16 cellular contexts compared by ENCODE assay signal in the genomic region with DNA sequence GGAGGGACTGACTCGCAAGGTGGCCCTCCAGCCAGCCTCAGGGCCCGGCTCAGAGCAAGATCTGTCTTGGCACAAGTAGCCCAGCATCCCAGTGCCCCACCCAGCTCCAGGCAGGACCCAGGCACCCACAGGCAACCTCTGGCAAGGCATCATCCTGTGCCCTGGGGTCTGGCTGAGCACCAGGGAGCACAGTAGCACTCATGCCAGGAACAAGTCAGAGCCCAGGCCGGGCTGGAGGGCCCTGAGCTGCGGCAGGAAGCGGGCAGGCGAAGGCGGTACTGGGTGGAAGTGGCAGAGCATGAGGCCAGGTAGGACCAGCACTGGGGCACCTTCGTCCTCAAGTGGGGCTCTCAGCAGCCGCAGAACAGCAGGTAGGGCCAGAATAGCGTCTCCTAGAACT. TPM values are rescaled to one million over a fixed set of nuclear protein-coding genes. Genes with fewer than 3 reads are reported as not detected.
A peak's percentile ranks its signal among the peaks of the same experiment; 100 is the strongest.
DNase-seq lines count a peak whose midpoint lies in the region; ATAC-seq and TF ChIP-seq lines count a peak whose summit lies in the region.
"Had no signal": no experiment of that assay in that cellular context is flagged by ENCODE, and none has a peak within 500 bp of the region (broad histone marks: within the 10 kb centered on the region; RNA-seq: fewer than 3 reads in every experiment).

No MANE protein-coding gene starts in this region.

- H3K4me3 ChIP-seq in breast epithelium (no peak overlapping the region), lower lobe of right lung (no peak overlapping the region), psoas muscle (no peak overlapping the region), MM.1S (ENCODE audit: low read length) (no peak overlapping the region)
- H3K4me3 ChIP-seq: BLaER1 treated with 17β-estradiol and CSF1 and Interleukin-3, amounts not matched to agents 10 nM and 100 nM; GM23248 had no signal

- no peaks in the 10 kb centered on the region for H3F3A ChIP-seq in MM.1S (ENCODE audit: insufficient read depth, low read length)

- H3K9ac ChIP-seq in MM.1S (ENCODE audit: low read length) = no peak overlapping the region
- H3K9ac ChIP-seq: BLaER1 treated with 17β-estradiol and CSF1 and Interleukin-3, amounts not matched to agents 10 nM and 100 nM; GM23248 had no signal

- no peak for TF ChIP-seq POLR2A in breast epithelium (IDR thresholded peaks at IDR 0.05)

- no peaks in the 10 kb centered on the region for H4K20me1 ChIP-seq in MM.1S (ENCODE audit: insufficient read depth, low read length)

- no peak overlapping the region for H3K27ac ChIP-seq in breast epithelium
- no peak overlapping the region for H3K27ac ChIP-seq in lower lobe of right lung
- H3K27ac ChIP-seq in psoas muscle = no peak overlapping the region
- no peak overlapping the region for H3K27ac ChIP-seq in MM.1S (ENCODE audit: low read length)
- H3K27ac ChIP-seq: BLaER1 treated with 17β-estradiol and CSF1 and Interleukin-3, amounts not matched to agents 10 nM and 100 nM; GM23248 had no signal

- intact Hi-C loops in MCF 10A (cut with micrococcal nuclease) (loop anchor here (5.0 kb wide), 1 partner anchor 319 kb away; no protein-coding TSS in a partner anchor), breast epithelium (cut with DNase I; ENCODE audit: low total_unique reads) (no loop called here), lower lobe of right lung (cut with DNase I) (no loop called here), psoas muscle (cut with DNase I) (no loop called here)

- POLR2A ChIA-PET in MCF 10A (lab: Yijun Ruan, JAX) = interaction anchor here (0.6 kb wide), 1 partner anchor 81 kb away, joined by 3 read pairs; no protein-coding TSS in a partner anchor

- no peaks in the 10 kb centered on the region for H3K9me3 Mint-ChIP-seq in MCF 10A (ENCODE audit: unreplicated experiment)

- H3K27me3 Mint-ChIP-seq in MCF 10A (ENCODE audit: insufficient read depth, unreplicated experiment) = no peaks in the 10 kb centered on the region

- TF ChIP-seq CTCF in MCF 10A (IDR thresholded peaks at IDR 0.05; ENCODE audit: unreplicated experiment) (no peak), breast epithelium (IDR thresholded peaks at IDR 0.05) (no peak), lower lobe of right lung (IDR thresholded peaks at IDR 0.05) (no peak), psoas muscle (IDR thresholded peaks at IDR 0.05) (no peak), MM.1S (IDR thresholded peaks at IDR 0.05; ENCODE audit: low read length) (no peak)

- 66 to 85% (median 68%) methylated on average over 10 of the region's 10 CpGs for WGBS in psoas muscle, 3 donors

- CTCF ChIA-PET in MCF 10A (lab: Yijun Ruan, JAX) = interaction anchor here (0.6 kb wide), 1 partner anchor 1171 kb away, joined by 3 read pairs; no protein-coding TSS in a partner anchor

- H3K4me3 Mint-ChIP-seq in MCF 10A (ENCODE audit: unreplicated experiment) = no peak overlapping the region
- H3K4me3 Mint-ChIP-seq: CD4-positive, CD25-positive, alpha-beta regulatory T cell had no signal

- no peaks in the 10 kb centered on the region for H3K36me3 Mint-ChIP-seq in MCF 10A (ENCODE audit: insufficient read depth, unreplicated experiment)
- H3K36me3 Mint-ChIP-seq: CD4-positive, CD25-positive, alpha-beta regulatory T cell had no signal

- H3K27me3 ChIP-seq in breast epithelium (peaks cover 0 to 40% of the 10 kb centered on the region in 2 donors), lower lobe of right lung (ENCODE audit: low read depth) (peaks cover 18% of the 10 kb centered on the region), psoas muscle (ENCODE audit: insufficient read depth in 3 of 3, low read length in 2 of 3) (peaks cover 0 to 51% (median 9%) of the 10 kb centered on the region in 3 donors), MM.1S (replicated peaks; ENCODE audit: insufficient read depth, low read length) (no peaks in the 10 kb centered on the region; the same call in 1 of the 2 replicates)

- H3K9me3 ChIP-seq in breast epithelium = peaks cover 0 to under 1% of the 10 kb centered on the region in 2 donors
- H3K9me3 ChIP-seq in lower lobe of right lung = no peaks in the 10 kb centered on the region
- H3K9me3 ChIP-seq in psoas muscle = no peaks in the 10 kb centered on the region
- H3K9me3 ChIP-seq in MM.1S (replicated peaks; ENCODE audit: insufficient read depth, low read length) = no peaks in the 10 kb centered on the region

- H3K79me2 ChIP-seq in MM.1S (ENCODE audit: low read length) = no peaks in the 10 kb centered on the region

- H3K36me3 ChIP-seq in breast epithelium = no peaks in the 10 kb centered on the region
- H3K36me3 ChIP-seq in lower lobe of right lung = no peaks in the 10 kb centered on the region
- no peaks in the 10 kb centered on the region for H3K36me3 ChIP-seq in psoas muscle (ENCODE audit: insufficient read depth in 1 of 2, low read depth in 1 of 2)
- no peaks in the 10 kb centered on the region for H3K36me3 ChIP-seq in MM.1S (replicated peaks; ENCODE audit: insufficient read depth, low read length)
- H3K36me3 ChIP-seq: BLaER1 treated with 17β-estradiol and CSF1 and Interleukin-3, amounts not matched to agents 10 nM and 100 nM had no signal

- DNase-seq in MCF 10A (ENCODE audit: unreplicated experiment) (peak; percentile 68), breast epithelium (ENCODE audit: low spot score in 2 of 2) (no peak), lower lobe of right lung (peak; percentile 42), psoas muscle (peak; percentile 10 to 49), MM.1S (no peak), MV-4-11 (lab: John Stamatoyannopoulos, UW) (no peak)
- DNase-seq: 8988T; ACHN; CD4-positive, CD25-positive, alpha-beta regulatory T cell; GM23248 had no signal

- BruUV-seq in MCF 10A (replicated peaks; lab: Mats Ljungman, UMichigan) = no TSS peak

- H3K4me2 ChIP-seq in MM.1S (ENCODE audit: low read depth, low read length) = no peak overlapping the region

- peaks cover 0 to 7% of the 10 kb centered on the region in 2 donors for H3K4me1 ChIP-seq in breast epithelium
- no peaks in the 10 kb centered on the region for H3K4me1 ChIP-seq in lower lobe of right lung
- H3K4me1 ChIP-seq in psoas muscle = no peaks in the 10 kb centered on the region
- H3K4me1 ChIP-seq in MM.1S (ENCODE audit: low read length) = no peaks in the 10 kb centered on the region

- H3K27ac Mint-ChIP-seq in MCF 10A (ENCODE audit: low read depth, unreplicated experiment) = no peak overlapping the region

- H3K9me2 ChIP-seq in MM.1S (replicated peaks; ENCODE audit: insufficient read depth, low read length) = no peaks in the 10 kb centered on the region

- no peak overlapping the region for H2AFZ ChIP-seq in MM.1S (ENCODE audit: low read length)
- H2AFZ ChIP-seq: GM23248 had no signal

- ATAC-seq in esophagus mucosa = peak; percentile 8
- no peak for ATAC-seq in lower lobe of right lung
- ATAC-seq in psoas muscle = no peak
- ATAC-seq in HG03469 (IDR thresholded peaks at IDR 0.05; ENCODE audit: unreplicated experiment) = no peak
- ATAC-seq: HCT116 had no signal

- peaks cover 13% of the 10 kb centered on the region for H3K4me1 Mint-ChIP-seq in MCF 10A (ENCODE audit: insufficient read depth, unreplicated experiment)

RNA-seq across cellular contexts. Expression of a gene that starts 5.2 kb away (rescaled TPM):
- total RNA-seq in MCF 10A (2022) = not detected in 2 replicates
- total RNA-seq in breast epithelium = 1 to 10 TPM; 1.3 to 5.1 (median 1.6) TPM
- total RNA-seq in esophagus mucosa = 0.12 TPM
- 1.9 TPM for total RNA-seq in lower lobe of right lung
- total RNA-seq in psoas muscle = 1 to 10 TPM in 1 of 4 donors, under 1 TPM in 3; 0.30 to 1.2 (median 0.70) TPM
- polyA plus RNA-seq in psoas muscle = 1 to 10 TPM in 2 of 3 donors, under 1 TPM in 1; 0.66 to 1.3 (median 1.0) TPM
- total RNA-seq: CD4-positive, CD25-positive, alpha-beta regulatory T cell; Daoy; GM23248; HT1080 had no signal
- polyA plus RNA-seq: CD4-positive, CD25-positive, alpha-beta regulatory T cell; GM23248 had no signal

Comparison
In these comparisons a context has a peak if more than half of its experiments do, and no peak if none do; other contexts are left out.
1. DNase-seq: peak in MCF 10A (single experiment), lower lobe of right lung (single experiment) and psoas muscle (2 of 2); none in breast epithelium (0 of 2), MM.1S (single experiment) and MV-4-11 (single experiment).